ENCODE assay signal across 24 cellular contexts in genomic region chr7:108407674-108408073, GRCh38. TPM values are rescaled to one million over a fixed set of nuclear protein-coding genes. Genes with fewer than 3 reads are reported as not detected.
DNase-seq lines count a peak whose midpoint lies in the region; ATAC-seq and TF ChIP-seq lines count a peak whose summit lies in the region.
"Had no signal": no experiment of that assay in that cellular context is flagged by ENCODE, and none has a peak within 500 bp of the region (broad histone marks: within the 10 kb centered on the region; RNA-seq: fewer than 3 reads in every experiment).

No MANE protein-coding gene starts in this region.

- H3K36me3 ChIP-seq in HEK293 (ENCODE audit: control insufficient read depth in 2 of 2, insufficient read depth in 1 of 2, low read length in 2 of 2) (no peaks in the 10 kb centered on the region), osteoblast (ENCODE audit: insufficient read depth, low read length) (no peaks in the 10 kb centered on the region)
- H3K36me3 ChIP-seq: SJSA1 had no signal

- CTCF ChIA-PET in HEK293 (lab: Yijun Ruan, JAX) = no interaction called here

- H3K4me3 ChIP-seq in HEK293 (ENCODE audit: low read depth, low read length) = no peak overlapping the region
- H3K4me3 ChIP-seq in osteoblast (ENCODE audit: insufficient read depth, low read length) = no peak overlapping the region
- H3K4me3 ChIP-seq: GM23248, K562, SJSA1 had no signal

- POLR2A ChIA-PET in HEK293 (lab: Yijun Ruan, JAX) = no interaction called here

- H3K9me3 ChIP-seq in HEK293 (ENCODE audit: control insufficient read depth, insufficient read depth, low read depth, low read length) (no peaks in the 10 kb centered on the region), osteoblast (ENCODE audit: low read depth, low read length) (no peaks in the 10 kb centered on the region)
- H3K9me3 ChIP-seq: SJSA1 had no signal

- no peaks in the 10 kb centered on the region for H4K20me1 ChIP-seq in osteoblast (ENCODE audit: insufficient read depth, low read length)

- no peaks in the 10 kb centered on the region for H3K27me3 ChIP-seq in osteoblast (ENCODE audit: insufficient read depth, low read length)

- H3K4me1 ChIP-seq in HEK293 (ENCODE audit: control insufficient read depth, insufficient read depth, low read length) (peaks cover 24% of the 10 kb centered on the region), osteoblast (ENCODE audit: insufficient read depth, low read length) (no peaks in the 10 kb centered on the region)

- H3K79me2 ChIP-seq in osteoblast (ENCODE audit: insufficient read depth, low read length) = no peaks in the 10 kb centered on the region

- H3K4me2 ChIP-seq in osteoblast (ENCODE audit: insufficient read depth, low read length) = no peak overlapping the region

- DNase-seq in NCI-H524 (lab: John Stamatoyannopoulos, UW) (peak; percentile 57 to 65), NCI-H524 treated with DMSO at 0.1 percent for 48 hours (lab: John Stamatoyannopoulos, UW) (no peak), NCI-H69 (lab: John Stamatoyannopoulos, UW) (peak; percentile 91), osteoblast (ENCODE audit: insufficient read length, low spot score, missing footprints) (peak; percentile 47), T-helper 2 cell (no peak)
- no peak for DNase-seq in activated CD8-positive, alpha-beta memory T cell treated with anti-CD3 and anti-CD28 coated beads, Interleukin-2, amount 50 U/mL, for 48 hours
- DNase-seq: CD8-positive, alpha-beta memory T cell; DMS153; GM23248; H7; HFFc6; MV-4-11; NCI-H1436; NCI-H345; NCI-H774; Right ventricle myocardium superior; RPMI8226 had no signal

- no peak for TF ChIP-seq CTCF in HEK293 (tag by site-specific recombination; IDR thresholded peaks at IDR 0.05)
- TF ChIP-seq CTCF in osteoblast (IDR thresholded peaks at IDR 0.05; ENCODE audit: extremely low read depth, low read depth, low read length) = no peak

- H2AFZ ChIP-seq in osteoblast (ENCODE audit: low read length) = no peak overlapping the region
- H2AFZ ChIP-seq: GM23248 had no signal

- no peak overlapping the region for H3K27ac ChIP-seq in HEK293 (ENCODE audit: extremely low read depth, low read depth, low read length)
- no peak overlapping the region for H3K27ac ChIP-seq in osteoblast (ENCODE audit: low read depth, low read length)
- H3K27ac ChIP-seq: C4-2B, GM23248, SJSA1 had no signal

- no peak for ATAC-seq in GM18907 (IDR thresholded peaks at IDR 0.05; ENCODE audit: unreplicated experiment)
- ATAC-seq: K562 had no signal

TF ChIP-seq in HEK293, 187 proteins besides CTCF, POLR2A, EP300 and RAD21:
- TF ChIP-seq ZNF664 (tag by site-specific recombination; IDR thresholded peaks at IDR 0.05) = peak; percentile 70; the same call in 1 of the 2 replicates
- no peak for TF ChIP-seq ZNF184 (tag by site-specific recombination; IDR thresholded peaks at IDR 0.05)
- TF ChIP-seq PRDM6 (tag by site-specific recombination; IDR thresholded peaks at IDR 0.05) = peak; percentile 63
- no peak for TF ChIP-seq SP2 (tag by site-specific recombination; IDR thresholded peaks at IDR 0.05)

RNA-seq across cellular contexts. Expression of gene NRCAM, which starts 48.6 kb away (rescaled TPM):
- 0.88 and 2.2 TPM in 2 replicates for total RNA-seq in osteoblast
- total RNA-seq: G401; SJSA1; T-helper 2 cell treated with Interferon-gamma antibody and Interleukin-4, amounts not matched to agents 100 ng/mL and 5 ng/mL, for 36 hours had no signal

Comparison
In these comparisons a context has a peak if more than half of its experiments do, and no peak if none do; other contexts are left out.
1. DNase-seq: peak in NCI-H524 (2 of 2), NCI-H69 (single experiment) and osteoblast (single experiment); none in NCI-H524 treated with DMSO at 0.1 percent for 48 hours (single experiment), activated CD8-positive, alpha-beta memory T cell treated with anti-CD3 and anti-CD28 coated beads, Interleukin-2, amount 50 U/mL, for 48 hours (single experiment) and T-helper 2 cell (0 of 5).